19 cellular contexts compared by ENCODE assay signal in genomic region chr19:34180273-34180672, GRCh38. TPM values are rescaled to one million over a fixed set of nuclear protein-coding genes. Genes with fewer than 3 reads are reported as not detected.
DNase-seq lines count a peak whose midpoint lies in the region; ATAC-seq and TF ChIP-seq lines count a peak whose summit lies in the region.
"Had no signal": no experiment of that assay in that cellular context is flagged by ENCODE, and none has a peak within 500 bp of the region (broad histone marks: within the 10 kb centered on the region; RNA-seq: fewer than 3 reads in every experiment).

No MANE protein-coding gene starts in this region.

- no peak for ATAC-seq in stimulated activated memory B cell treated with anti-CD40 and anti-IgM and Interleukin-4, amounts not matched to agents 10 μg/mL and 1 μg/mL and 100 μg/mL, for 72 hours

- no peak overlapping the region for H3K4me3 ChIP-seq in HL-60 (replicated peaks; ENCODE audit: insufficient read depth, low read length)
- H3K4me3 ChIP-seq: colonic mucosa, heart left ventricle, uterus had no signal

- peaks cover 17% of the 10 kb centered on the region for H3K36me3 Mint-ChIP-seq in activated naive CD4-positive, alpha-beta T cell treated with anti-CD3 and anti-CD28 coated beads, Interleukin-2, amount 50 U/mL, for 24 hours
- peaks cover 0 to 10% (median 0%) of the 10 kb centered on the region in 3 donors for H3K36me3 Mint-ChIP-seq in immature natural killer cell
- peaks cover 42% of the 10 kb centered on the region for H3K36me3 Mint-ChIP-seq in stimulated activated memory B cell treated with anti-CD40 and anti-IgM and Interleukin-4, amounts not matched to agents 10 μg/mL and 1 μg/mL and 100 μg/mL, for 72 hours

- no peaks in the 10 kb centered on the region for H3K27me3 Mint-ChIP-seq in activated naive CD4-positive, alpha-beta T cell treated with anti-CD3 and anti-CD28 coated beads, Interleukin-2, amount 50 U/mL, for 24 hours
- H3K27me3 Mint-ChIP-seq in immature natural killer cell (ENCODE audit: low read depth in 3 of 3), result peaks cover 0 to 5% (median 0%) of the 10 kb centered on the region in 3 donors
- H3K27me3 Mint-ChIP-seq in stimulated activated memory B cell treated with anti-CD40 and anti-IgM and Interleukin-4, amounts not matched to agents 10 μg/mL and 1 μg/mL and 100 μg/mL, for 72 hours, result no peaks in the 10 kb centered on the region
- H3K27me3 Mint-ChIP-seq: activated naive CD8-positive, alpha-beta T cell treated with anti-CD3 and anti-CD28 coated beads for 36 hours had no signal

- no peak for DNase-seq in activated naive CD4-positive, alpha-beta T cell (lab: John Stamatoyannopoulos, UW)
- no peak for DNase-seq in HL-60 (ENCODE audit: low read depth in 1 of 2, low spot score in 1 of 2)
- DNase-seq in immature natural killer cell, result no peak
- DNase-seq in AG08396 (ENCODE audit: low spot score), result no peak
- DNase-seq in inferior parietal cortex (ENCODE audit: extremely low spot score), result no peak
- no peak for DNase-seq in stimulated activated naive CD4-positive, alpha-beta T cell (lab: John Stamatoyannopoulos, UW)
- DNase-seq: activated naive CD8-positive, alpha-beta T cell treated with anti-CD3 and anti-CD28 coated beads for 36 hours; colonic mucosa; DMS53; heart left ventricle; NCI-H1105 treated with DMSO at 0.1 percent for 48 hours; NCI-H2081 treated with DMSO at 0.1 percent for 48 hours; NCI-H446 treated with DMSO at 0.1 percent for 48 hours; NK-92 treated with Interleukin-12 subunit alpha and Interleukin-12 subunit beta, amount 100 ng/mL, for 24 hours; stimulated activated CD4-positive, alpha-beta T cell treated with anti-CD3 and anti-CD28 coated beads, Interleukin-12 subunit alpha, Interleukin-12 subunit beta, amount 100 ng/mL, for 4 hours; uterus had no signal

- H3K27ac ChIP-seq in HL-60 (replicated peaks), result peak overlapping the region; percentile 3; the same call in 1 of the 2 replicates
- H3K27ac ChIP-seq: colonic mucosa, uterus had no signal

- peaks cover 90% of the 10 kb centered on the region for H3K4me1 Mint-ChIP-seq in activated naive CD4-positive, alpha-beta T cell treated with anti-CD3 and anti-CD28 coated beads, Interleukin-2, amount 50 U/mL, for 24 hours
- peaks cover 89 to 98% of the 10 kb centered on the region in 2 donors for H3K4me1 Mint-ChIP-seq in immature natural killer cell
- peaks cover 86% of the 10 kb centered on the region for H3K4me1 Mint-ChIP-seq in stimulated activated memory B cell treated with anti-CD40 and anti-IgM and Interleukin-4, amounts not matched to agents 10 μg/mL and 1 μg/mL and 100 μg/mL, for 72 hours

- H3K9me3 Mint-ChIP-seq in activated naive CD4-positive, alpha-beta T cell treated with anti-CD3 and anti-CD28 coated beads, Interleukin-2, amount 50 U/mL, for 24 hours, result no peaks in the 10 kb centered on the region
- H3K9me3 Mint-ChIP-seq in immature natural killer cell, result no peaks in the 10 kb centered on the region
- no peaks in the 10 kb centered on the region for H3K9me3 Mint-ChIP-seq in stimulated activated memory B cell treated with anti-CD40 and anti-IgM and Interleukin-4, amounts not matched to agents 10 μg/mL and 1 μg/mL and 100 μg/mL, for 72 hours
- H3K9me3 Mint-ChIP-seq: activated naive CD8-positive, alpha-beta T cell treated with anti-CD3 and anti-CD28 coated beads for 36 hours; T-helper 2 cell treated with Interferon-gamma antibody and Interleukin-4, amounts not matched to agents 5 μg/mL and 100 μg/mL, for 36 hours had no signal

- peak overlapping the region; percentile 33 for H3K4me3 Mint-ChIP-seq in activated naive CD4-positive, alpha-beta T cell treated with anti-CD3 and anti-CD28 coated beads, Interleukin-2, amount 50 U/mL, for 24 hours
- H3K4me3 Mint-ChIP-seq in immature natural killer cell, result peak overlapping the region in 3 of 5 donors; percentile 3 to 35 (median 18)
- no peak overlapping the region for H3K4me3 Mint-ChIP-seq in stimulated activated memory B cell treated with anti-CD40 and anti-IgM and Interleukin-4, amounts not matched to agents 10 μg/mL and 1 μg/mL and 100 μg/mL, for 72 hours
- H3K4me3 Mint-ChIP-seq: activated naive CD8-positive, alpha-beta T cell treated with anti-CD3 and anti-CD28 coated beads for 36 hours; T-helper 2 cell treated with Interferon-gamma antibody and Interleukin-4, amounts not matched to agents 5 μg/mL and 100 μg/mL, for 36 hours had no signal

- H3K27me3 ChIP-seq in HL-60 (ENCODE audit: insufficient read depth, poor library complexity, severe bottlenecking), result no peaks in the 10 kb centered on the region
- H3K27me3 ChIP-seq: colonic mucosa, heart left ventricle, uterus had no signal

- H3K27ac Mint-ChIP-seq in activated naive CD4-positive, alpha-beta T cell treated with anti-CD3 and anti-CD28 coated beads, Interleukin-2, amount 50 U/mL, for 24 hours, result peak overlapping the region; percentile 85
- peak overlapping the region in 5 of 6 donors; percentile 54 to 83 (median 57) for H3K27ac Mint-ChIP-seq in immature natural killer cell
- peak overlapping the region; percentile 64 for H3K27ac Mint-ChIP-seq in stimulated activated memory B cell treated with anti-CD40 and anti-IgM and Interleukin-4, amounts not matched to agents 10 μg/mL and 1 μg/mL and 100 μg/mL, for 72 hours
- H3K27ac Mint-ChIP-seq: activated naive CD8-positive, alpha-beta T cell treated with anti-CD3 and anti-CD28 coated beads for 36 hours; T-helper 2 cell treated with Interferon-gamma antibody and Interleukin-4, amounts not matched to agents 5 μg/mL and 100 μg/mL, for 36 hours had no signal

- no peak for TF ChIP-seq CTCF in HL-60 (IDR thresholded peaks at IDR 0.05; ENCODE audit: insufficient read depth, low read length)

RNA-seq across cellular contexts. Expression of gene LSM14A, which starts 8.0 kb away (rescaled TPM):
- polyA plus RNA-seq in immature natural killer cell, result 100 to 1,000 TPM; 120 to 175 (median 157) TPM
